ENCODE assay signal across 8 cellular contexts in the genomic region with DNA sequence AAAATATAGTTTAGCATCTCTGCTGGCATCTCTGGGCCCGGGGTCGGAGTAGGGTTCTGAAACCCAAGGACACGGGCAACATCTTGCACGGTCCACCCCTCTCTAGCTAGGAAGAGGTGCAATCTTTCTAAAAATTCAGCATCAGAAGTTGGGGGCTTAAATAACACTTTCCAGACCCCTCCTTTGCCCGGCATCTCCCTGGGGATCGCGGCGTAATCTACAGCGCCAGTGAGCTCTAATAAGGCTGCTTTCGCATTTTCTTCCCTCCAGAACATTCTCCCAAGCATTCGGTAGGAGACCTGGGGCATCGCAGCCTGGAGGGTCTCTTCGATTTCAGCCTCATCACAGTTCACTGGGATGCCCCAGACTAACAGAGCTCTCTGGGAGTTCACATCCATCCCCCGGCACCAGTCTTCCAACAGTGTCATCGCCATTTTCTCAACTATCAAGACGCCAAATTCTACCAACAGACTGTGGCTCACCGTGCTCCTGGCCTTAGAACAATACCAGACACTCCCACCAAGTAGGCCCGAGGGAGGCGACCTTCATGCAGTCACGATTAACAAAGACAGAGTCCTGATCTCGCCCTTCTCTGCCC. TPM values are rescaled to one million over a fixed set of nuclear protein-coding genes. Genes with fewer than 3 reads are reported as not detected.
DNase-seq lines count a peak whose midpoint lies in the region; ATAC-seq and TF ChIP-seq lines count a peak whose summit lies in the region.

No MANE protein-coding gene starts in this region.

- ATAC-seq in GM21737 (IDR thresholded peaks at IDR 0.05; ENCODE audit: unreplicated experiment) = no peak

- no peak for DNase-seq in AG09309 (ENCODE audit: low read depth)
- DNase-seq in adipocyte (ENCODE audit: low read depth) = no peak
- no peak for DNase-seq in suprapubic skin (ENCODE audit: low spot score in 2 of 2)
- DNase-seq in DMS 273 (lab: John Stamatoyannopoulos, UW; ENCODE audit: unreplicated experiment) = no peak
- no peak for DNase-seq in activated gamma-delta T cell treated with Interleukin-2 at 50 U/mL for 16 hours

- H3K27me3 ChIP-seq in adipocyte (replicated peaks; ENCODE audit: control insufficient read depth, insufficient read depth, low read length) (no peaks in the 10 kb centered on the region), layer of hippocampus (ENCODE audit: control insufficient read depth, insufficient read depth, low read length) (no peaks in the 10 kb centered on the region), suprapubic skin (no peaks in the 10 kb centered on the region)

- TF ChIP-seq CTCF in AG09309 (IDR thresholded peaks at IDR 0.05; ENCODE audit: control insufficient read depth, insufficient read depth, low read depth, low read length, missing control alignments) (no peak), HEK293 (tag by site-specific recombination; IDR thresholded peaks at IDR 0.05) (no peak), suprapubic skin (IDR thresholded peaks at IDR 0.05) (no peak)

- H3K9ac ChIP-seq in adipocyte (ENCODE audit: low read length) = peak overlapping the region; percentile 91

- H3K4me3 ChIP-seq in AG09309 (ENCODE audit: control insufficient read depth, low read depth, low read length) (peak overlapping the region; percentile 77), HEK293 (ENCODE audit: low read depth, low read length) (peak overlapping the region; percentile 89), adipocyte (ENCODE audit: low read length) (peak overlapping the region; percentile 90), suprapubic skin (peak overlapping the region; percentile 68)

- CTCF ChIA-PET in HEK293 (lab: Yijun Ruan, JAX) = interaction anchor here (0.6 to 1.0 kb wide), 3 partner anchors 45 to 176 kb away, joined by 3 read pairs; no protein-coding TSS in a partner anchor

- peaks cover 3 to 28% of the 10 kb centered on the region in 2 experiments; a peak in 2 of 3 replicates for H3K36me3 ChIP-seq in HEK293 (ENCODE audit: control insufficient read depth in 2 of 2, insufficient read depth in 1 of 2, low read length in 2 of 2)
- H3K36me3 ChIP-seq in adipocyte (ENCODE audit: control insufficient read depth, insufficient read depth, low read length, severe bottlenecking) = peaks cover 29% of the 10 kb centered on the region
- peaks cover 24% of the 10 kb centered on the region for H3K36me3 ChIP-seq in suprapubic skin

- no peak for TF ChIP-seq POLR2A in suprapubic skin (IDR thresholded peaks at IDR 0.05)

- H3K27ac ChIP-seq in HEK293 (ENCODE audit: extremely low read depth, low read depth, low read length) = peak overlapping the region; percentile 97
- H3K27ac ChIP-seq in layer of hippocampus (ENCODE audit: low read depth, low read length) = peak overlapping the region; percentile 94
- H3K27ac ChIP-seq in suprapubic skin = peak overlapping the region; percentile 87

- H3K9me3 ChIP-seq in HEK293 (ENCODE audit: control insufficient read depth, insufficient read depth, low read depth, low read length) = no peaks in the 10 kb centered on the region
- H3K9me3 ChIP-seq in adipocyte (ENCODE audit: control insufficient read depth, low read length) = no peaks in the 10 kb centered on the region
- H3K9me3 ChIP-seq in suprapubic skin = no peaks in the 10 kb centered on the region

- POLR2A ChIA-PET in HEK293 (lab: Yijun Ruan, JAX) = interaction anchor here (0.6 to 1.5 kb wide), 6 partner anchors 10 to 130 kb away, joined by 3 to 6 read pairs (median 3); partner anchors contain the start of gene DNAL1

- WGBS in suprapubic skin = 18% methylated on average over 20 of the region's 21 CpGs

- TF ChIP-seq EP300 in suprapubic skin (IDR thresholded peaks at IDR 0.05) = no peak

- H3K4me1 ChIP-seq in HEK293 (ENCODE audit: control insufficient read depth, insufficient read depth, low read length) = peaks cover 10% of the 10 kb centered on the region
- peaks cover 16% of the 10 kb centered on the region for H3K4me1 ChIP-seq in adipocyte (ENCODE audit: control insufficient read depth, insufficient read depth, low read length)
- peaks cover 39% of the 10 kb centered on the region for H3K4me1 ChIP-seq in suprapubic skin

TF ChIP-seq in HEK293, 187 proteins besides CTCF, POLR2A, EP300 and RAD21:
- TF ChIP-seq ZFHX2 (tag by site-specific recombination; conservative IDR thresholded peaks at IDR 0.05) (peak; percentile 49), ZNF561 (tag by site-specific recombination; IDR thresholded peaks at IDR 0.05; ENCODE audit: borderline replicate concordance) (no peak), EGR2 (tag by site-specific recombination; IDR thresholded peaks at IDR 0.05; ENCODE audit: low read depth) (peak; percentile 25; the same call in 1 of the 2 replicates), YY2 (tag by site-specific recombination; IDR thresholded peaks at IDR 0.05) (peak; percentile 25; the same call in 1 of the 2 replicates), ZNF146 (tag by site-specific recombination; IDR thresholded peaks at IDR 0.05) (no peak), KLF8 (tag by site-specific recombination; IDR thresholded peaks at IDR 0.05) (0 out of 2 replicates have a peak, but pooled peaks have one; percentile 29), ZNF76 (tag by site-specific recombination; IDR thresholded peaks at IDR 0.05; ENCODE audit: borderline replicate concordance, low read depth) (0 out of 2 replicates have a peak, but pooled peaks have one; percentile 43)
- TF ChIP-seq, protein P1, sequence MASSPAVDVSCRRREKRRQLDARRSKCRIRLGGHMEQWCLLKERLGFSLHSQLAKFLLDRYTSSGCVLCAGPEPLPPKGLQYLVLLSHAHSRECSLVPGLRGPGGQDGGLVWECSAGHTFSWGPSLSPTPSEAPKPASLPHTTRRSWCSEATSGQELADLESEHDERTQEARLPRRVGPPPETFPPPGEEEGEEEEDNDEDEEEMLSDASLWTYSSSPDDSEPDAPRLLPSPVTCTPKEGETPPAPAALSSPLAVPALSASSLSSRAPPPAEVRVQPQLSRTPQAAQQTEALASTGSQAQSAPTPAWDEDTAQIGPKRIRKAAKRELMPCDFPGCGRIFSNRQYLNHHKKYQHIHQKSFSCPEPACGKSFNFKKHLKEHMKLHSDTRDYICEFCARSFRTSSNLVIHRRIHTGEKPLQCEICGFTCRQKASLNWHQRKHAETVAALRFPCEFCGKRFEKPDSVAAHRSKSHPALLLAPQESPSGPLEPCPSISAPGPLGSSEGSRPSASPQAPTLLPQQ (tag by site-specific recombination; IDR thresholded peaks at IDR 0.05) = peak; percentile 11; the same call in 1 of the 2 replicates

RNA-seq across cellular contexts. Expression of gene PNMA1, which starts 0.9 kb away (rescaled TPM):
- 1 to 10 TPM; 5.2 to 9.8 (median 6.4) TPM for total RNA-seq in suprapubic skin
